8 cellular contexts compared by ENCODE assay signal in genomic region chr1:108560143-108560429, GRCh38. TPM values are rescaled to one million over a fixed set of nuclear protein-coding genes. Genes with fewer than 3 reads are reported as not detected.
DNase-seq lines count a peak whose midpoint lies in the region; ATAC-seq and TF ChIP-seq lines count a peak whose summit lies in the region.

No MANE protein-coding gene starts in this region.

- peak overlapping the region; percentile 77 for H3K4me3 ChIP-seq in WI38 (ENCODE audit: low read depth, low read length)
- peak overlapping the region; percentile 90 for H3K4me3 ChIP-seq in right cardiac atrium (ENCODE audit: low read length)
- peak overlapping the region; percentile 81 for H3K4me3 ChIP-seq in smooth muscle cell

- peaks cover 17% of the 10 kb centered on the region for H4K20me1 ChIP-seq in smooth muscle cell (ENCODE audit: low read depth)

- H2AFZ ChIP-seq in smooth muscle cell (ENCODE audit: low read depth), result peak overlapping the region; percentile 75

- under 1% methylated on average over 46 of the region's 46 CpGs for WGBS in right cardiac atrium
- WGBS in smooth muscle cell (ENCODE audit: low lambda C conversion rate), result 2% methylated on average over 24 of the region's 46 CpGs

- peaks cover 8% of the 10 kb centered on the region for H3F3A ChIP-seq in smooth muscle cell (ENCODE audit: low read depth)

- peak overlapping the region; percentile 93 for H3K4me2 ChIP-seq in smooth muscle cell

- peaks cover 35% of the 10 kb centered on the region for H3K79me2 ChIP-seq in smooth muscle cell (ENCODE audit: low read depth)

- H3K27ac ChIP-seq in right cardiac atrium (ENCODE audit: low read length) (no peak overlapping the region), smooth muscle cell (ENCODE audit: low read depth) (no peak overlapping the region)

- H3K36me3 ChIP-seq in smooth muscle cell (ENCODE audit: low read depth), result no peaks in the 10 kb centered on the region

- no peak for DNase-seq in T-helper 1 cell
- DNase-seq in right cardiac atrium, result no peak
- DNase-seq in smooth muscle cell (lab: John Stamatoyannopoulos, UW; ENCODE audit: unreplicated experiment), result no peak
- no peak for DNase-seq in middle frontal gyrus (ENCODE audit: extremely low spot score, low spot score)
- no peak for DNase-seq in COLO829 (ENCODE audit: low spot score)

- H3K27ac Mint-ChIP-seq in T-helper 1 cell treated with Interleukin-12 subunit alpha and Interleukin-12 subunit beta and Interleukin-4 antibody, amounts not matched to agents 30 μg/mL and 1 μg/mL, for 36 hours, result peak overlapping the region; percentile 86

- H3K27me3 ChIP-seq in right cardiac atrium (ENCODE audit: control insufficient read depth, insufficient read depth) (no peaks in the 10 kb centered on the region), smooth muscle cell (ENCODE audit: low read depth) (no peaks in the 10 kb centered on the region)

- no peak overlapping the region for H3K9ac ChIP-seq in smooth muscle cell (ENCODE audit: low read depth)

- H3K9me3 ChIP-seq in right cardiac atrium (ENCODE audit: control insufficient read depth, low read length), result no peaks in the 10 kb centered on the region
- no peaks in the 10 kb centered on the region for H3K9me3 ChIP-seq in smooth muscle cell (replicated peaks; ENCODE audit: low read depth)

- H3K4me1 Mint-ChIP-seq in T-helper 1 cell treated with Interleukin-12 subunit alpha and Interleukin-12 subunit beta and Interleukin-4 antibody, amounts not matched to agents 30 μg/mL and 1 μg/mL, for 36 hours (ENCODE audit: low read depth), result peaks cover 16% of the 10 kb centered on the region

- H3K4me3 Mint-ChIP-seq in T-helper 1 cell treated with Interleukin-12 subunit alpha and Interleukin-12 subunit beta and Interleukin-4 antibody, amounts not matched to agents 30 μg/mL and 1 μg/mL, for 36 hours, result peak overlapping the region; percentile 95

- intact Hi-C loops in right cardiac atrium (cut with DNase I), result loop anchor here in 2 of 4 donors (10.0 kb wide), 2 partner anchors 55 to 85 kb away; no protein-coding TSS in a partner anchor

- ATAC-seq in HG03039 (IDR thresholded peaks at IDR 0.05; ENCODE audit: unreplicated experiment), result peak; percentile 36
- peak; percentile 63 to 64 for ATAC-seq in right cardiac atrium

- H3K4me1 ChIP-seq in right cardiac atrium (ENCODE audit: control insufficient read depth, insufficient read depth, low read length) (no peaks in the 10 kb centered on the region), smooth muscle cell (ENCODE audit: low read depth) (peaks cover 8% of the 10 kb centered on the region)

- no peaks in the 10 kb centered on the region for H3K9me3 Mint-ChIP-seq in T-helper 1 cell treated with Interleukin-12 subunit alpha and Interleukin-12 subunit beta and Interleukin-4 antibody, amounts not matched to agents 30 μg/mL and 1 μg/mL, for 36 hours

- TF ChIP-seq CTCF in WI38 (IDR thresholded peaks at IDR 0.05; ENCODE audit: low read depth, low read length) (no peak), smooth muscle cell (IDR thresholded peaks at IDR 0.05; ENCODE audit: borderline replicate concordance, insufficient read depth, poor library complexity, severe bottlenecking) (no peak)

- no peaks in the 10 kb centered on the region for H3K36me3 Mint-ChIP-seq in T-helper 1 cell treated with Interleukin-12 subunit alpha and Interleukin-12 subunit beta and Interleukin-4 antibody, amounts not matched to agents 30 μg/mL and 1 μg/mL, for 36 hours (ENCODE audit: low read depth)

- peaks cover 3% of the 10 kb centered on the region for H3K27me3 Mint-ChIP-seq in T-helper 1 cell treated with Interleukin-12 subunit alpha and Interleukin-12 subunit beta and Interleukin-4 antibody, amounts not matched to agents 30 μg/mL and 1 μg/mL, for 36 hours (ENCODE audit: low read depth)

RNA-seq across cellular contexts. Expression of gene EEIG2, which starts 0.2 kb away (rescaled TPM):
- 1 to 10 TPM; 5.0 to 9.8 (median 7.2) TPM for total RNA-seq in right cardiac atrium
- polyA plus RNA-seq in right cardiac atrium, result 2.1 TPM
- 8.0 and 13.7 TPM in 2 replicates for total RNA-seq in smooth muscle cell
- polyA plus RNA-seq in smooth muscle cell, result 2.8 and 3.7 TPM in 2 replicates
